Comparison of ENCODE assay signal across 18 cellular contexts in the genomic region with DNA sequence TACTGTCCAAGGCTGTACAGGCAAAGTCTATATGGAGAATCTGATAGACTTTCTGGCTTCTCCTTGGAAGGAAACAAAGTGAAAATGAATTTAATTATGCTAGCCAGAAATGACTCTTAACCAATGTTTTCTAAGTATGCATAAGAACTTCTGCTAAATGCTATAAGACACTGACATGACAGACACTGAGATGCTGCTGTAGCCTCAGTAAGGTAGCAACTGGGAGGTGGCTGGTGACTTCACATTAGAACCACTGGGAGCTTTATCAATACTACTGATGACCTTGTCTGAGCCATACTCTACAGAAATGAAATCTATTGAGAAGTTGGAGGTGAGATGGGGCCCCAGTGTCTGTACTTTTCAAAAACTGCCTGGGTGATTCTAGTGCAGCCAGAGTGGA.
"Had no signal": no experiment of that assay in that cellular context is flagged by ENCODE, and none has a peak within 500 bp of the region (broad histone marks: within the 10 kb centered on the region; RNA-seq: fewer than 3 reads in every experiment).

No MANE protein-coding gene starts in this region.

- H3K4me1 Mint-ChIP-seq: activated naive CD8-positive, alpha-beta T cell treated with anti-CD3 and anti-CD28 coated beads, Interleukin-2, amount 10 ng/mL, durations not matched to agents 7 days and 5 days; central memory CD8-positive, alpha-beta T cell; immature natural killer cell had no signal

- H3K27ac ChIP-seq: ovary had no signal

- H3K9me3 ChIP-seq: ovary, sigmoid colon, suprapubic skin had no signal

- H3K9me3 Mint-ChIP-seq: central memory CD8-positive, alpha-beta T cell; immature natural killer cell; stimulated activated naive B cell treated with anti-CD40 and anti-IgM and Interleukin-4, amounts not matched to agents 10 μg/mL and 1 μg/mL and 100 μg/mL, for 72 hours; T-helper 2 cell treated with Interferon-gamma antibody and Interleukin-4, amounts not matched to agents 5 μg/mL and 100 μg/mL, for 36 hours; type B pancreatic cell had no signal

- H3K27me3 ChIP-seq: brain microvascular endothelial cell, ovary, sigmoid colon, suprapubic skin had no signal

- H3K36me3 Mint-ChIP-seq: activated naive CD8-positive, alpha-beta T cell treated with anti-CD3 and anti-CD28 coated beads, Interleukin-2, amount 10 ng/mL, durations not matched to agents 7 days and 5 days; immature natural killer cell; stimulated activated naive B cell treated with anti-CD40 and anti-IgM and Interleukin-4, amounts not matched to agents 10 μg/mL and 1 μg/mL and 100 μg/mL, for 72 hours; type B pancreatic cell had no signal

- DNase-seq: activated CD4-positive, alpha-beta T cell treated with anti-CD3 and anti-CD28 coated beads, Interleukin-2, amount 50 U/mL, for 4 hours; activated naive CD4-positive, alpha-beta T cell; activated naive CD8-positive, alpha-beta T cell treated with anti-CD3 and anti-CD28 coated beads, Interleukin-2, amount 10 ng/mL, durations not matched to agents 7 days and 5 days; brain microvascular endothelial cell; effector memory CD4-positive, alpha-beta T cell; foreskin fibroblast; glutamatergic neuron; immature natural killer cell; mesendoderm; ovary; sigmoid colon; stimulated activated CD4-positive, alpha-beta T cell treated with anti-CD3 and anti-CD28 coated beads, Interleukin-12 subunit alpha, Interleukin-12 subunit beta, amount 100 ng/mL, for 4 hours; stimulated activated CD4-positive, alpha-beta T cell treated with anti-CD3 and anti-CD28 coated beads, Interleukin-2, amount 100 ng/mL, for 24 hours; stimulated activated naive B cell treated with anti-CD40 and anti-IgM and Interleukin-4, amounts not matched to agents 10 μg/mL and 1 μg/mL and 100 μg/mL, for 72 hours had no signal

- H3K27ac Mint-ChIP-seq: activated naive CD8-positive, alpha-beta T cell treated with anti-CD3 and anti-CD28 coated beads, Interleukin-2, amount 10 ng/mL, durations not matched to agents 7 days and 5 days; immature natural killer cell; stimulated activated naive B cell treated with anti-CD40 and anti-IgM and Interleukin-4, amounts not matched to agents 10 μg/mL and 1 μg/mL and 100 μg/mL, for 72 hours; T-helper 2 cell treated with Interferon-gamma antibody and Interleukin-4, amounts not matched to agents 5 μg/mL and 100 μg/mL, for 36 hours; type B pancreatic cell had no signal

- ATAC-seq: stimulated activated naive B cell treated with anti-CD40 and anti-IgM and Interleukin-4, amounts not matched to agents 10 μg/mL and 1 μg/mL and 100 μg/mL, for 72 hours had no signal

- H3K36me3 ChIP-seq: brain microvascular endothelial cell, ovary, sigmoid colon, suprapubic skin had no signal

- H3K4me3 ChIP-seq: ovary, suprapubic skin had no signal

- H3K4me3 Mint-ChIP-seq: activated naive CD8-positive, alpha-beta T cell treated with anti-CD3 and anti-CD28 coated beads, Interleukin-2, amount 10 ng/mL, durations not matched to agents 7 days and 5 days; central memory CD8-positive, alpha-beta T cell; immature natural killer cell; stimulated activated naive B cell treated with anti-CD40 and anti-IgM and Interleukin-4, amounts not matched to agents 10 μg/mL and 1 μg/mL and 100 μg/mL, for 72 hours; T-helper 2 cell treated with Interferon-gamma antibody and Interleukin-4, amounts not matched to agents 5 μg/mL and 100 μg/mL, for 36 hours; type B pancreatic cell had no signal
